10 cellular contexts compared by ENCODE assay signal in genomic region chr10:71694039-71694471, GRCh38. TPM values are rescaled to one million over a fixed set of nuclear protein-coding genes. Genes with fewer than 3 reads are reported as not detected.
DNase-seq lines count a peak whose midpoint lies in the region; ATAC-seq, FAIRE-seq and TF ChIP-seq lines count a peak whose summit lies in the region.
"Had no signal": no experiment of that assay in that cellular context is flagged by ENCODE, and none has a peak within 500 bp of the region (broad histone marks: within the 10 kb centered on the region; RNA-seq: fewer than 3 reads in every experiment).

No MANE protein-coding gene starts in this region.

- SMC1A ChIA-PET in GM12878 (lab: Charles Lee; ENCODE audit: uncharacterized antibody, unreplicated experiment) = interaction anchor here (0.7 to 5.9 kb wide), 15 partner anchors 9 to 712 kb away, joined by 3 to 31 read pairs (median 4); partner anchors contain the start of gene VSIR

- H3K27ac Mint-ChIP-seq in activated T-cell treated with anti-CD3 and anti-CD28 coated beads, Interleukin-2, amount 50 U/mL, for 72 hours = no peak overlapping the region
- H3K27ac Mint-ChIP-seq in stimulated activated memory B cell treated with anti-CD40 and anti-IgM and Interleukin-4, amounts not matched to agents 10 μg/mL and 1 μg/mL and 100 μg/mL, for 72 hours = peak overlapping the region; percentile 73

- peaks cover 37% of the 10 kb centered on the region for H3K4me1 Mint-ChIP-seq in activated T-cell treated with anti-CD3 and anti-CD28 coated beads, Interleukin-2, amount 50 U/mL, for 72 hours (ENCODE audit: low read depth)
- H3K4me1 Mint-ChIP-seq in activated T-cell treated with anti-CD3 and anti-CD28 coated beads, Interleukin-2, amount 50 U/mL, for 4 hours (ENCODE audit: low read depth) = peaks cover 44% of the 10 kb centered on the region
- peaks cover 54% of the 10 kb centered on the region for H3K4me1 Mint-ChIP-seq in stimulated activated memory B cell treated with anti-CD40 and anti-IgM and Interleukin-4, amounts not matched to agents 10 μg/mL and 1 μg/mL and 100 μg/mL, for 72 hours

- no peak for TF ChIP-seq RAD21 in GM12878 (IDR thresholded peaks at IDR 0.05; ENCODE audit: insufficient read depth, low read depth, low read length)

- no peak for TF ChIP-seq POLR2A in GM12878 (IDR thresholded peaks at IDR 0.05; ENCODE audit: low read depth, low read length)

- intact Hi-C loops in GM12878 (cut with micrococcal nuclease; ENCODE audit: unreplicated experiment) = loop anchor here (1.0 to 10.0 kb wide), 4 partner anchors 34 to 207 kb away; no protein-coding TSS in a partner anchor
- intact Hi-C loops in colonic mucosa (cut with DNase I) = loop anchor here (10.0 kb wide), 1 partner anchor 209 kb away; no protein-coding TSS in a partner anchor

- CTCF ChIA-PET in GM12878 (lab: Yijun Ruan, JAX) = interaction anchor here (0.6 to 8.9 kb wide), 17 partner anchors 8 to 378 kb away, joined by 3 to 116 read pairs (median 10); partner anchors contain the start of genes SLC29A3 and VSIR

- H2AFZ ChIP-seq in GM12878 (ENCODE audit: control insufficient read depth, low read depth, low read length) = peak overlapping the region; percentile 61

- H3K27me3 ChIP-seq in GM12878 (replicated peaks in 1 of 2; ENCODE audit: control insufficient read depth in 2 of 2, insufficient read depth in 2 of 2, low read length in 1 of 2) (no peaks in the 10 kb centered on the region), colonic mucosa (no peaks in the 10 kb centered on the region)

- H3K9me3 ChIP-seq in GM12878 (replicated peaks; ENCODE audit: control insufficient read depth, insufficient read depth, low read length) = no peaks in the 10 kb centered on the region; the same call in 2 of the 3 replicates
- no peaks in the 10 kb centered on the region for H3K9me3 ChIP-seq in colonic mucosa

- TF ChIP-seq CTCF in GM12878 (IDR thresholded peaks at IDR 0.05 in 2 of 3, conservative IDR thresholded peaks at IDR 0.05 in 1 of 3; ENCODE audit: control insufficient read depth in 2 of 3, extremely low read depth in 1 of 3, insufficient read depth in 1 of 3, low read depth in 3 of 3, low read length in 3 of 3) (no peak), colonic mucosa (IDR thresholded peaks at IDR 0.05) (no peak)

- H3K27ac ChIP-seq in GM12878 (ENCODE audit: control insufficient read depth, insufficient read depth) = peak overlapping the region; percentile 82
- no peak overlapping the region for H3K27ac ChIP-seq in colonic mucosa

- no peak for DNase-seq in activated T-cell treated with anti-CD3 and anti-CD28 coated beads, Interleukin-2, amount 50 U/mL, for 72 hours
- no peak for DNase-seq in activated T-cell treated with anti-CD3 and anti-CD28 coated beads, Interleukin-2, amount 50 U/mL, for 4 hours
- DNase-seq in GM12878 (ENCODE audit: low read depth, low spot score) (peak; percentile 20), ureter (ENCODE audit: low spot score) (no peak), colonic mucosa (no peak)
- no peak for DNase-seq in activated CD4-positive, CD25-positive, alpha-beta regulatory T cell (lab: John Stamatoyannopoulos, UW)
- DNase-seq: left cardiac atrium had no signal

- POLR2A ChIA-PET in GM12878 (lab: Charles Lee) = interaction anchor here (0.5 to 2.1 kb wide), 8 partner anchors 11 to 198 kb away, joined by 3 to 5 read pairs (median 4); no protein-coding TSS in a partner anchor

- peak overlapping the region; percentile 89 for H3K4me2 ChIP-seq in GM12878 (ENCODE audit: control insufficient read depth, insufficient read depth)

- RAD21 ChIA-PET in GM12878 (lab: Charles Lee; ENCODE audit: unreplicated experiment) = interaction anchor here (0.6 to 7.2 kb wide), 14 partner anchors 9 to 1826 kb away, joined by 3 to 53 read pairs (median 4); partner anchors contain the start of genes PSAP and SLC29A3

- H3K4me3 ChIP-seq in GM12878 = peak overlapping the region; percentile 33; the same call in 1 of the 2 replicates
- no peak overlapping the region for H3K4me3 ChIP-seq in colonic mucosa

- H3K4me3 Mint-ChIP-seq in activated T-cell treated with anti-CD3 and anti-CD28 coated beads, Interleukin-2, amount 50 U/mL, for 72 hours = peak overlapping the region; percentile 52 to 68
- no peak overlapping the region for H3K4me3 Mint-ChIP-seq in activated T-cell treated with anti-CD3 and anti-CD28 coated beads, Interleukin-2, amount 50 U/mL, for 4 hours
- peak overlapping the region; percentile 51 for H3K4me3 Mint-ChIP-seq in stimulated activated memory B cell treated with anti-CD40 and anti-IgM and Interleukin-4, amounts not matched to agents 10 μg/mL and 1 μg/mL and 100 μg/mL, for 72 hours

- H3K9me3 Mint-ChIP-seq in activated T-cell treated with anti-CD3 and anti-CD28 coated beads, Interleukin-2, amount 50 U/mL, for 72 hours = no peaks in the 10 kb centered on the region
- H3K9me3 Mint-ChIP-seq in activated T-cell treated with anti-CD3 and anti-CD28 coated beads, Interleukin-2, amount 50 U/mL, for 4 hours = peaks cover 3% of the 10 kb centered on the region
- H3K9me3 Mint-ChIP-seq in stimulated activated memory B cell treated with anti-CD40 and anti-IgM and Interleukin-4, amounts not matched to agents 10 μg/mL and 1 μg/mL and 100 μg/mL, for 72 hours = no peaks in the 10 kb centered on the region

- no peaks in the 10 kb centered on the region for H3K27me3 Mint-ChIP-seq in activated T-cell treated with anti-CD3 and anti-CD28 coated beads, Interleukin-2, amount 50 U/mL, for 72 hours (ENCODE audit: low read depth)
- no peaks in the 10 kb centered on the region for H3K27me3 Mint-ChIP-seq in activated T-cell treated with anti-CD3 and anti-CD28 coated beads, Interleukin-2, amount 50 U/mL, for 4 hours (ENCODE audit: low read depth)
- H3K27me3 Mint-ChIP-seq in stimulated activated memory B cell treated with anti-CD40 and anti-IgM and Interleukin-4, amounts not matched to agents 10 μg/mL and 1 μg/mL and 100 μg/mL, for 72 hours = no peaks in the 10 kb centered on the region

- H3K9ac ChIP-seq in GM12878 (ENCODE audit: control insufficient read depth, insufficient read depth, low read length) (peak overlapping the region; percentile 32), colonic mucosa (ENCODE audit: low read depth in 2 of 2, low read length in 2 of 2) (no peak overlapping the region)

- H4K20me1 ChIP-seq in GM12878 (ENCODE audit: control insufficient read depth, insufficient read depth) = no peaks in the 10 kb centered on the region

- no peaks in the 10 kb centered on the region for H3K79me2 ChIP-seq in GM12878 (ENCODE audit: control insufficient read depth, insufficient read depth, low read length)

- WGBS in GM12878 (ENCODE audit: insufficient coverage, insufficient replicate concordance, low lambda C conversion rate, missing lambda C conversion rate) = 16% methylated on average over 17 of the region's 18 CpGs

- BruUV-seq in GM12878 (replicated peaks; lab: Mats Ljungman, UMichigan) = no TSS peak

- H3K36me3 ChIP-seq in GM12878 (ENCODE audit: control insufficient read depth in 2 of 2, insufficient read depth in 2 of 2, low read length in 1 of 2) = no peaks in the 10 kb centered on the region
- H3K36me3 ChIP-seq in colonic mucosa = no peaks in the 10 kb centered on the region

- FAIRE-seq in GM12878 (lab: Jason Lieb, UNC) = no peak

- H3K4me1 ChIP-seq in GM12878 (ENCODE audit: control insufficient read depth, insufficient read depth, low read length) = peaks cover 61% of the 10 kb centered on the region
- no peaks in the 10 kb centered on the region for H3K4me1 ChIP-seq in colonic mucosa

- TF ChIP-seq EP300 in GM12878 (IDR thresholded peaks at IDR 0.05; ENCODE audit: borderline replicate concordance in 1 of 2, control insufficient read depth in 1 of 2, low read depth in 2 of 2, low read length in 2 of 2) = no peak

- ATAC-seq in activated T-cell treated with anti-CD3 and anti-CD28 coated beads, Interleukin-2, amount 50 U/mL, for 72 hours (replicated peaks in 1 of 2) = no peak
- no peak for ATAC-seq in activated T-cell treated with anti-CD3 and anti-CD28 coated beads, Interleukin-2, amount 50 U/mL, for 4 hours
- ATAC-seq in HG02642 (IDR thresholded peaks at IDR 0.05; ENCODE audit: poor library complexity, unreplicated experiment) = peak; percentile 23
- ATAC-seq in GM12878 = peak; percentile 45
- ATAC-seq in stimulated activated memory B cell treated with anti-CD40 and anti-IgM and Interleukin-4, amounts not matched to agents 10 μg/mL and 1 μg/mL and 100 μg/mL, for 72 hours = peak; percentile 32

- in situ Hi-C loops in GM12878 (cut with MboI) = no loop called here

- H3K36me3 Mint-ChIP-seq in activated T-cell treated with anti-CD3 and anti-CD28 coated beads, Interleukin-2, amount 50 U/mL, for 72 hours (ENCODE audit: insufficient read depth in 2 of 2) = no peaks in the 10 kb centered on the region
- no peaks in the 10 kb centered on the region for H3K36me3 Mint-ChIP-seq in activated T-cell treated with anti-CD3 and anti-CD28 coated beads, Interleukin-2, amount 50 U/mL, for 4 hours (ENCODE audit: insufficient read depth)
- H3K36me3 Mint-ChIP-seq in stimulated activated memory B cell treated with anti-CD40 and anti-IgM and Interleukin-4, amounts not matched to agents 10 μg/mL and 1 μg/mL and 100 μg/mL, for 72 hours = no peaks in the 10 kb centered on the region

TF ChIP-seq in GM12878, 131 proteins besides CTCF, POLR2A, EP300 and RAD21 (continues in another document):
- TF ChIP-seq FOXM1 (IDR thresholded peaks at IDR 0.05; ENCODE audit: low read depth, low read length) (peak; percentile 4; the same call in 1 of the 2 replicates), CHD4 (IDR thresholded peaks at IDR 0.05) (no peak), HDGF (IDR thresholded peaks at IDR 0.05) (peak; percentile 81)

RNA-seq across cellular contexts. Expression of gene C10orf105, which starts 25.5 kb away (rescaled TPM):
- under 1 TPM; 0.35 to 0.43 TPM for total RNA-seq in activated T-cell treated with anti-CD3 and anti-CD28 coated beads, Interleukin-2, amount 50 U/mL, for 72 hours
- total RNA-seq in activated T-cell treated with anti-CD3 and anti-CD28 coated beads, Interleukin-2, amount 50 U/mL, for 4 hours = under 1 TPM; 0.05 to 0.28 (median 0.18) TPM
- not detected in 2 replicates for total RNA-seq in GM12878 (2013; cell fraction: nucleolus; rRNA removed)
- total RNA-seq in GM12878 (2014; rRNA removed) (0.11 TPM in 1 of 2 replicates, not detected in the other), GM12878 (2014; rRNA removed; fragmentation: Illumina TruSeq; extraction: Trizol) (not detected in 2 replicates), GM12878 (2021) (0.03 and 0.05 TPM in 2 replicates), ureter (0.34 TPM), colonic mucosa (under 1 TPM in 1 of 2 donors, not detected in 1; 0.07 TPM)
- polyA plus RNA-seq in GM12878 (2011; ENCODE audit: low read depth) = not detected
- polyA plus RNA-seq in GM12878 (2011; rRNA removed) (not detected in 2 replicates), GM12878 (2014; fragmentation: Illumina TruSeq; extraction: Trizol) (0.04 and 0.06 TPM in 2 replicates), GM12878 (2014; fragmentation: Nextera tagmentation; extraction: Ambion mirVana) (not detected), GM12878 (2014; rRNA removed) (0.06 and 0.18 TPM in 2 replicates), GM12878 (2016; fragmentation: Nextera tagmentation; extraction: Ambion mirVana) (not detected)
- not detected in 2 replicates for polyA plus RNA-seq in GM12878 (2011; cell fraction: cytosol; rRNA removed)
- not detected in 2 replicates for polyA plus RNA-seq in GM12878 (2011; cell fraction: nucleus; rRNA removed)
- 0.03 and 0.04 TPM in 2 replicates for polyA plus RNA-seq in GM12878 (2012)
- polyA minus RNA-seq in GM12878 (2011; rRNA and poly(A)+ RNA removed) = not detected in 2 replicates
- polyA minus RNA-seq in GM12878 (2011; cell fraction: cytosol; rRNA and poly(A)+ RNA removed) = not detected in 2 replicates
- not detected in 2 replicates for polyA minus RNA-seq in GM12878 (2011; cell fraction: nucleus; rRNA and poly(A)+ RNA removed)
- total RNA-seq: M059J had no signal

Comparison
In these comparisons a context has a peak if more than half of its experiments do, and no peak if none do; other contexts are left out.
1. ATAC-seq: peak in HG02642 (single experiment), GM12878 (single experiment) and stimulated activated memory B cell treated with anti-CD40 and anti-IgM and Interleukin-4, amounts not matched to agents 10 μg/mL and 1 μg/mL and 100 μg/mL, for 72 hours (single experiment); none in activated T-cell treated with anti-CD3 and anti-CD28 coated beads, Interleukin-2, amount 50 U/mL, for 72 hours (0 of 2) and activated T-cell treated with anti-CD3 and anti-CD28 coated beads, Interleukin-2, amount 50 U/mL, for 4 hours (0 of 2).